In the genomic region with DNA sequence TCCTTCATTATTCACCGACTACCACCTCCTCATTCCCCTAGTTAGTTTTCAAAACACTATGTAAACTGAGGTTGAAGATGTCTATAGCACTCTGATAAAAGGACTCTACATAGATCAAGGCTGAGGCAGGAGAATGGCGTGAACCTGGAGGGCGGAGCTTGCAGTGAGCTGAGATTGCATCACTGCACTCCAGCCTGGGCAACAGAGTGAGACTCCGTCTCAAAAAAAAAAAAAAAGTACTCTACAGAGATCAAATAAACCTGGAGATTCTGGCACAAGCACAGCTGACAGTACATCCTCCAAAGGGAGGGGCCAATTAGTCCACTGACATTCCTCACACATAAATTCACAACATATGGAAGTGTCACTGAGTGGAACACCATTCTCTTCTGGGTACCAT, we compare ENCODE assay signal across 1 cellular context.
A peak's percentile ranks its signal among the peaks of the same experiment; 100 is the strongest.
TF ChIP-seq lines count a peak whose summit lies in the region.

No MANE protein-coding gene starts in this region.

TF ChIP-seq in HEK293, 187 proteins besides CTCF, POLR2A, EP300 and RAD21:
- TF ChIP-seq, protein P1, sequence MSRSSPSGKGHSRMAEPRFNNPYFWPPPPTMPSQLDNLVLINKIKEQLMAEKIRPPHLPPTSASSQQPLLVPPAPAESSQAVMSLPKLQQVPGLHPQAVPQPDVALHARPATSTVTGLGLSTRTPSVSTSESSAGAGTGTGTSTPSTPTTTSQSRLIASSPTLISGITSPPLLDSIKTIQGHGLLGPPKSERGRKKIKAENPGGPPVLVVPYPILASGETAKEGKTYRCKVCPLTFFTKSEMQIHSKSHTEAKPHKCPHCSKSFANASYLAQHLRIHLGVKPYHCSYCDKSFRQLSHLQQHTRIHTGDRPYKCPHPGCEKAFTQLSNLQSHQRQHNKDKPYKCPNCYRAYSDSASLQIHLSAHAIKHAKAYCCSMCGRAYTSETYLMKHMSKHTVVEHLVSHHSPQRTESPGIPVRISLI (tag by site-specific recombination; IDR thresholded peaks at IDR 0.05), result peak; percentile 34; the same call in 1 of the 2 replicates
- TF ChIP-seq ZNF121 (tag by site-specific recombination; IDR thresholded peaks at IDR 0.05) (0 out of 2 replicates have a peak, but pooled peaks have one; percentile 35), SETDB1 (IDR thresholded peaks at IDR 0.05; ENCODE audit: insufficient read length, low read length) (no peak), ZBTB17 (tag by site-specific recombination; IDR thresholded peaks at IDR 0.05) (peak; percentile 34; the same call in 1 of the 2 replicates), ZNF394 (tag by site-specific recombination; IDR thresholded peaks at IDR 0.05; ENCODE audit: borderline replicate concordance) (no peak)
